In the genomic region with DNA sequence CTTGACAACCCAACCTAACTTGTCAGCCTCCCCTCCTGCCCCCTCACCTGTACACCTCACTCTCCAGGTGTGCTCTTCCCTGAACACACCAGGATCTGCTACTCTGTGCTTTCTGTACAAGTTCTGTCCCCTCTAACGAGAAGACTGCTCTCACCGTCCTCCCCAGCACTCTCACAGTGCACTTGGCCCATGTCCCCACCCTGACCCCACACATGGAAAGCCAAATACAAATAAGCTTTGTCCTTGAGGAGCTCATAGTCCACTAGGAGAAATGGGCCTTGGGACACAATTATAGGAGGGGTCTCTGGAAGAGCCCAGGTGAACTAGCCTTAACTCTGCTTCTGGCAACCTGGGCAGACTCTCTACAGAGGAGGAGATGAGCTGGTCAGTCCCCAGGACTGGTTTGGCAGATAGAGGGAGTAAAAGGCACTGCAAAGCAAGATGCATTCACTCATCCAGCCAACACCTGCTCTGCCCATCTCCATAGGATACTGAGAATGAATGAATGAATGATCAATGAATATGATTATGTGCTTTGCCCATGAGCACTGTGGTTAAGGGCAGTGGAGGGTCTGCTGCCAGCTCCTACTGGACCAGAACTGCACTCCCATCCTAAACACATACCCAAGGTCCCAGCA, we compare ENCODE assay signal across 1 cellular context.
TF ChIP-seq lines count a peak whose summit lies in the region.

No MANE protein-coding gene starts in this region.

TF ChIP-seq in HepG2, 621 proteins besides CTCF, POLR2A, EP300 and RAD21 (continued from another document and continues in another):
- TF ChIP-seq, protein P1, sequence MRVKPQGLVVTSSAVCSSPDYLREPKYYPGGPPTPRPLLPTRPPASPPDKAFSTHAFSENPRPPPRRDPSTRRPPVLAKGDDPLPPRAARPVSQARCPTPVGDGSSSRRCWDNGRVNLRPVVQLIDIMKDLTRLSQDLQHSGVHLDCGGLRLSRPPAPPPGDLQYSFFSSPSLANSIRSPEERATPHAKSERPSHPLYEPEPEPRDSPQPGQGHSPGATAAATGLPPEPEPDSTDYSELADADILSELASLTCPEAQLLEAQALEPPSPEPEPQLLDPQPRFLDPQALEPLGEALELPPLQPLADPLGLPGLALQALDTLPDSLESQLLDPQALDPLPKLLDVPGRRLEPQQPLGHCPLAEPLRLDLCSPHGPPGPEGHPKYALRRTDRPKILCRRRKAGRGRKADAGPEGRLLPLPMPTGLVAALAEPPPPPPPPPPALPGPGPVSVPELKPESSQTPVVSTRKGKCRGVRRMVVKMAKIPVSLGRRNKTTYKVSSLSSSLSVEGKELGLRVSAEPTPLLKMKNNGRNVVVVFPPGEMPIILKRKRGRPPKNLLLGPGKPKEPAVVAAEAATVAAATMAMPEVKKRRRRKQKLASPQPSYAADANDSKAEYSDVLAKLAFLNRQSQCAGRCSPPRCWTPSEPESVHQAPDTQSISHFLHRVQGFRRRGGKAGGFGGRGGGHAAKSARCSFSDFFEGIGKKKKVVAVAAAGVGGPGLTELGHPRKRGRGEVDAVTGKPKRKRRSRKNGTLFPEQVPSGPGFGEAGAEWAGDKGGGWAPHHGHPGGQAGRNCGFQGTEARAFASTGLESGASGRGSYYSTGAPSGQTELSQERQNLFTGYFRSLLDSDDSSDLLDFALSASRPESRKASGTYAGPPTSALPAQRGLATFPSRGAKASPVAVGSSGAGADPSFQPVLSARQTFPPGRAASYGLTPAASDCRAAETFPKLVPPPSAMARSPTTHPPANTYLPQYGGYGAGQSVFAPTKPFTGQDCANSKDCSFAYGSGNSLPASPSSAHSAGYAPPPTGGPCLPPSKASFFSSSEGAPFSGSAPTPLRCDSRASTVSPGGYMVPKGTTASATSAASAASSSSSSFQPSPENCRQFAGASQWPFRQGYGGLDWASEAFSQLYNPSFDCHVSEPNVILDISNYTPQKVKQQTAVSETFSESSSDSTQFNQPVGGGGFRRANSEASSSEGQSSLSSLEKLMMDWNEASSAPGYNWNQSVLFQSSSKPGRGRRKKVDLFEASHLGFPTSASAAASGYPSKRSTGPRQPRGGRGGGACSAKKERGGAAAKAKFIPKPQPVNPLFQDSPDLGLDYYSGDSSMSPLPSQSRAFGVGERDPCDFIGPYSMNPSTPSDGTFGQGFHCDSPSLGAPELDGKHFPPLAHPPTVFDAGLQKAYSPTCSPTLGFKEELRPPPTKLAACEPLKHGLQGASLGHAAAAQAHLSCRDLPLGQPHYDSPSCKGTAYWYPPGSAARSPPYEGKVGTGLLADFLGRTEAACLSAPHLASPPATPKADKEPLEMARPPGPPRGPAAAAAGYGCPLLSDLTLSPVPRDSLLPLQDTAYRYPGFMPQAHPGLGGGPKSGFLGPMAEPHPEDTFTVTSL (CRISPR knock-in tag; IDR thresholded peaks at IDR 0.05; ENCODE audit: borderline replicate concordance) = no peak
- no peak for TF ChIP-seq ZNF549 (CRISPR knock-in tag; IDR thresholded peaks at IDR 0.05)
- TF ChIP-seq, protein P2, sequence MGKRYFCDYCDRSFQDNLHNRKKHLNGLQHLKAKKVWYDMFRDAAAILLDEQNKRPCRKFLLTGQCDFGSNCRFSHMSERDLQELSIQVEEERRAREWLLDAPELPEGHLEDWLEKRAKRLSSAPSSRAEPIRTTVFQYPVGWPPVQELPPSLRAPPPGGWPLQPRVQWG (CRISPR knock-in tag; IDR thresholded peaks at IDR 0.05; ENCODE audit: borderline replicate concordance, low read depth) = no peak
- peak; percentile 95 for TF ChIP-seq THRA (CRISPR knock-in tag; IDR thresholded peaks at IDR 0.05; ENCODE audit: borderline replicate concordance)
- TF ChIP-seq ZNF17 (CRISPR knock-in tag; IDR thresholded peaks at IDR 0.05) = no peak
- TF ChIP-seq, protein P3, sequence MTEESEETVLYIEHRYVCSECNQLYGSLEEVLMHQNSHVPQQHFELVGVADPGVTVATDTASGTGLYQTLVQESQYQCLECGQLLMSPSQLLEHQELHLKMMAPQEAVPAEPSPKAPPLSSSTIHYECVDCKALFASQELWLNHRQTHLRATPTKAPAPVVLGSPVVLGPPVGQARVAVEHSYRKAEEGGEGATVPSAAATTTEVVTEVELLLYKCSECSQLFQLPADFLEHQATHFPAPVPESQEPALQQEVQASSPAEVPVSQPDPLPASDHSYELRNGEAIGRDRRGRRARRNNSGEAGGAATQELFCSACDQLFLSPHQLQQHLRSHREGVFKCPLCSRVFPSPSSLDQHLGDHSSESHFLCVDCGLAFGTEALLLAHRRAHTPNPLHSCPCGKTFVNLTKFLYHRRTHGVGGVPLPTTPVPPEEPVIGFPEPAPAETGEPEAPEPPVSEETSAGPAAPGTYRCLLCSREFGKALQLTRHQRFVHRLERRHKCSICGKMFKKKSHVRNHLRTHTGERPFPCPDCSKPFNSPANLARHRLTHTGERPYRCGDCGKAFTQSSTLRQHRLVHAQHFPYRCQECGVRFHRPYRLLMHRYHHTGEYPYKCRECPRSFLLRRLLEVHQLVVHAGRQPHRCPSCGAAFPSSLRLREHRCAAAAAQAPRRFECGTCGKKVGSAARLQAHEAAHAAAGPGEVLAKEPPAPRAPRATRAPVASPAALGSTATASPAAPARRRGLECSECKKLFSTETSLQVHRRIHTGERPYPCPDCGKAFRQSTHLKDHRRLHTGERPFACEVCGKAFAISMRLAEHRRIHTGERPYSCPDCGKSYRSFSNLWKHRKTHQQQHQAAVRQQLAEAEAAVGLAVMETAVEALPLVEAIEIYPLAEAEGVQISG (CRISPR knock-in tag; IDR thresholded peaks at IDR 0.05) = peak; percentile 53; the same call in 1 of the 2 replicates
- TF ChIP-seq KAT7 (CRISPR knock-in tag; IDR thresholded peaks at IDR 0.05; ENCODE audit: borderline replicate concordance) = no peak
- no peak for TF ChIP-seq ZNF20 (CRISPR knock-in tag; IDR thresholded peaks at IDR 0.05)
- no peak for TF ChIP-seq ZNF547 (CRISPR knock-in tag; IDR thresholded peaks at IDR 0.05)
- no peak for TF ChIP-seq ARNTL (CRISPR knock-in tag; IDR thresholded peaks at IDR 0.05)
- TF ChIP-seq, protein P4, sequence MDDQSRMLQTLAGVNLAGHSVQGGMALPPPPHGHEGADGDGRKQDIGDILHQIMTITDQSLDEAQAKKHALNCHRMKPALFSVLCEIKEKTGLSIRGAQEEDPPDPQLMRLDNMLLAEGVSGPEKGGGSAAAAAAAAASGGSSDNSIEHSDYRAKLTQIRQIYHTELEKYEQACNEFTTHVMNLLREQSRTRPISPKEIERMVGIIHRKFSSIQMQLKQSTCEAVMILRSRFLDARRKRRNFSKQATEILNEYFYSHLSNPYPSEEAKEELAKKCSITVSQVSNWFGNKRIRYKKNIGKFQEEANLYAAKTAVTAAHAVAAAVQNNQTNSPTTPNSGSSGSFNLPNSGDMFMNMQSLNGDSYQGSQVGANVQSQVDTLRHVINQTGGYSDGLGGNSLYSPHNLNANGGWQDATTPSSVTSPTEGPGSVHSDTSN (CRISPR knock-in tag; IDR thresholded peaks at IDR 0.05; ENCODE audit: borderline replicate concordance) = no peak
- TF ChIP-seq GATAD1 (CRISPR knock-in tag; IDR thresholded peaks at IDR 0.05) = no peak
- no peak for TF ChIP-seq HCFC1 (IDR thresholded peaks at IDR 0.05; ENCODE audit: low read depth, low read length)
- TF ChIP-seq TBX2 (CRISPR knock-in tag; IDR thresholded peaks at IDR 0.05; ENCODE audit: borderline replicate concordance) = no peak
- no peak for TF ChIP-seq ZNF362 (CRISPR knock-in tag; IDR thresholded peaks at IDR 0.05; ENCODE audit: borderline replicate concordance)
- TF ChIP-seq ZNF576 (CRISPR knock-in tag; IDR thresholded peaks at IDR 0.05) = no peak
- 0 out of 2 replicates have a peak, but pooled peaks have one; percentile 53 for TF ChIP-seq KDM1A (CRISPR knock-in tag; IDR thresholded peaks at IDR 0.05)
- TF ChIP-seq ZNF546 (CRISPR knock-in tag; conservative IDR thresholded peaks at IDR 0.05) = no peak
- TF ChIP-seq MIER3 (CRISPR knock-in tag; IDR thresholded peaks at IDR 0.05; ENCODE audit: borderline replicate concordance) = no peak
- TF ChIP-seq ZNF3 (CRISPR knock-in tag; IDR thresholded peaks at IDR 0.05) = no peak
- peak; percentile 18; the same call in 1 of the 2 replicates for TF ChIP-seq ZMYM4 (CRISPR knock-in tag; IDR thresholded peaks at IDR 0.05)
- TF ChIP-seq, protein P5, sequence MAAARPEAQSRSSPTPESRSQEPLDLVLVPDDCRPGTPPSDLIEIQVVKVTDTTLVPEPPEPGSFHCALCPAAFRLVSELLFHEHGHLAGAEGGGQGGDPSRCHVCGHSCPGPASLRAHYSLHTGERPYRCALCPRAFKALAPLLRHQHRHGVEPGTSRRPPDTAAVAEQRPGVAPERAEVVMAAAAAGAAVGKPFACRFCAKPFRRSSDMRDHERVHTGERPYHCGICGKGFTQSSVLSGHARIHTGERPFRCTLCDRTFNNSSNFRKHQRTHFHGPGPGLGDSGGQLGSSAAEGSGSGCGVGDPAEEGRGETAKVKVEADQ (CRISPR knock-in tag; IDR thresholded peaks at IDR 0.05; ENCODE audit: borderline replicate concordance) = no peak
- no peak for TF ChIP-seq ZNF101 (CRISPR knock-in tag; IDR thresholded peaks at IDR 0.05; ENCODE audit: borderline replicate concordance, low read depth)
- TF ChIP-seq FOXA1 (IDR thresholded peaks at IDR 0.05) = no peak
- peak; percentile 56 for TF ChIP-seq FOXA1 (CRISPR knock-in tag; IDR thresholded peaks at IDR 0.05)
- TF ChIP-seq ZNF207 (IDR thresholded peaks at IDR 0.05; ENCODE audit: borderline replicate concordance) = no peak
- TF ChIP-seq ZNF275 (CRISPR knock-in tag; IDR thresholded peaks at IDR 0.05; ENCODE audit: borderline replicate concordance) = no peak
- TF ChIP-seq, protein P6, sequence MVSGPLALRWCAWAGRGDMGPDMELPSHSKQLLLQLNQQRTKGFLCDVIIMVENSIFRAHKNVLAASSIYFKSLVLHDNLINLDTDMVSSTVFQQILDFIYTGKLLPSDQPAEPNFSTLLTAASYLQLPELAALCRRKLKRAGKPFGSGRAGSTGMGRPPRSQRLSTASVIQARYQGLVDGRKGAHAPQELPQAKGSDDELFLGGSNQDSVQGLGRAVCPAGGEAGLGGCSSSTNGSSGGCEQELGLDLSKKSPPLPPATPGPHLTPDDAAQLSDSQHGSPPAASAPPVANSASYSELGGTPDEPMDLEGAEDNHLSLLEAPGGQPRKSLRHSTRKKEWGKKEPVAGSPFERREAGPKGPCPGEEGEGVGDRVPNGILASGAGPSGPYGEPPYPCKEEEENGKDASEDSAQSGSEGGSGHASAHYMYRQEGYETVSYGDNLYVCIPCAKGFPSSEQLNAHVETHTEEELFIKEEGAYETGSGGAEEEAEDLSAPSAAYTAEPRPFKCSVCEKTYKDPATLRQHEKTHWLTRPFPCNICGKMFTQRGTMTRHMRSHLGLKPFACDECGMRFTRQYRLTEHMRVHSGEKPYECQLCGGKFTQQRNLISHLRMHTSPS (CRISPR knock-in tag; IDR thresholded peaks at IDR 0.05; ENCODE audit: low read depth) = no peak
- TF ChIP-seq ZBTB20 (CRISPR knock-in tag; IDR thresholded peaks at IDR 0.05; ENCODE audit: borderline replicate concordance, low read depth) = no peak
- no peak for TF ChIP-seq IRX3 (CRISPR knock-in tag; IDR thresholded peaks at IDR 0.05; ENCODE audit: borderline replicate concordance, low read depth)
- TF ChIP-seq ZKSCAN8 (CRISPR knock-in tag; IDR thresholded peaks at IDR 0.05; ENCODE audit: borderline replicate concordance) = no peak
- no peak for TF ChIP-seq ZNF616 (CRISPR knock-in tag; IDR thresholded peaks at IDR 0.05; ENCODE audit: low read depth)
- TF ChIP-seq ATF3 (CRISPR knock-in tag; IDR thresholded peaks at IDR 0.05) = no peak
- no peak for TF ChIP-seq HDAC1 (CRISPR knock-in tag; IDR thresholded peaks at IDR 0.05)
- no peak for TF ChIP-seq PAX8 (CRISPR knock-in tag; IDR thresholded peaks at IDR 0.05; ENCODE audit: borderline replicate concordance)
- TF ChIP-seq SP5 (CRISPR knock-in tag; IDR thresholded peaks at IDR 0.05; ENCODE audit: borderline replicate concordance, low read depth) = no peak
- peak; percentile 61 for TF ChIP-seq SALL1 (CRISPR knock-in tag; IDR thresholded peaks at IDR 0.05)
- no peak for TF ChIP-seq U2AF2 (IDR thresholded peaks at IDR 0.05; ENCODE audit: low read depth, low read length)
- no peak for TF ChIP-seq FOXP1 (IDR thresholded peaks at IDR 0.05)
- 0 out of 2 replicates have a peak, but pooled peaks have one; percentile 11 for TF ChIP-seq FOXP1 (CRISPR knock-in tag; IDR thresholded peaks at IDR 0.05)
- TF ChIP-seq ZNF510 (CRISPR knock-in tag; IDR thresholded peaks at IDR 0.05; ENCODE audit: low read depth) = no peak
- 0 out of 2 replicates have a peak, but pooled peaks have one; percentile 19 for TF ChIP-seq ZNF792 (CRISPR knock-in tag; IDR thresholded peaks at IDR 0.05)
- TF ChIP-seq ZNF496 (CRISPR knock-in tag; IDR thresholded peaks at IDR 0.05; ENCODE audit: insufficient replicate concordance) = no peak
- TF ChIP-seq GTF2F1 (IDR thresholded peaks at IDR 0.05; ENCODE audit: low read length) = no peak
- TF ChIP-seq PITX1 (CRISPR knock-in tag; IDR thresholded peaks at IDR 0.05) = peak; percentile 90
